ENCODE assay signal across 22 cellular contexts in genomic region chr3:5056005-5056391, GRCh38.
DNase-seq lines count a peak whose midpoint lies in the region; TF ChIP-seq lines count a peak whose summit lies in the region.
"Had no signal": no experiment of that assay in that cellular context is flagged by ENCODE, and none has a peak within 500 bp of the region (broad histone marks: within the 10 kb centered on the region; RNA-seq: fewer than 3 reads in every experiment).

No MANE protein-coding gene starts in this region.

- H3K4me1 ChIP-seq in skeletal muscle tissue (ENCODE audit: control insufficient read depth in 3 of 3, insufficient read depth in 3 of 3, low read length in 3 of 3) = peaks cover 22 to 35% (median 28%) of the 10 kb centered on the region in 3 donors
- H3K4me1 ChIP-seq: HAP-1 had no signal

- H3K27me3 ChIP-seq in BJ (ENCODE audit: control insufficient read depth, insufficient read depth, low read length) (no peaks in the 10 kb centered on the region), skeletal muscle tissue (ENCODE audit: control insufficient read depth in 3 of 3, insufficient read depth in 3 of 3, low read length in 3 of 3) (no peaks in the 10 kb centered on the region)
- H3K27me3 ChIP-seq: adrenal gland, cardiac muscle cell, MG63, SJSA1 had no signal

- H3K9me3 ChIP-seq in skeletal muscle tissue (ENCODE audit: control insufficient read depth in 3 of 3, low read length in 3 of 3) = no peaks in the 10 kb centered on the region
- H3K9me3 ChIP-seq: adrenal gland, HAP-1, MG63, SJSA1 had no signal

- TF ChIP-seq CTCF in BJ (IDR thresholded peaks at IDR 0.05; ENCODE audit: insufficient read depth, low read depth, low read length) (no peak), fibroblast of villous mesenchyme (IDR thresholded peaks at IDR 0.05; ENCODE audit: insufficient read depth, low read depth, low read length) (no peak)

- H3K9ac ChIP-seq in skeletal muscle tissue (ENCODE audit: low read depth in 1 of 3, low read length in 3 of 3) = no peak overlapping the region

- H3K27ac ChIP-seq in skeletal muscle tissue (ENCODE audit: low read depth, low read length) = peak overlapping the region; percentile 74
- H3K27ac ChIP-seq: adrenal gland, cardiac muscle cell, SJSA1 had no signal

- H3K36me3 ChIP-seq in BJ (ENCODE audit: control insufficient read depth, insufficient read depth, low read length) (no peaks in the 10 kb centered on the region), skeletal muscle tissue (ENCODE audit: control insufficient read depth in 3 of 3, insufficient read depth in 3 of 3, low read length in 3 of 3) (no peaks in the 10 kb centered on the region)
- H3K36me3 ChIP-seq: adrenal gland, cardiac muscle cell, HAP-1, MG63, SJSA1 had no signal

- CTCF ChIA-PET in BJ (lab: Yijun Ruan, JAX) (interaction anchor here (1.4 to 10.8 kb wide), 2 partner anchors 335 to 342 kb away, joined by 3 to 178 read pairs; no protein-coding TSS in a partner anchor), HEK293T (lab: Yijun Ruan, JAX) (interaction anchor here (0.6 to 1.5 kb wide), 2 partner anchors 77 to 335 kb away, joined by 3 to 5 read pairs; no protein-coding TSS in a partner anchor)

- POLR2A ChIA-PET in BJ (lab: Charles Lee) = no interaction called here
- POLR2A ChIA-PET in HEK293T (lab: Yijun Ruan, JAX) = no interaction called here

- H3K4me3 ChIP-seq in BJ (ENCODE audit: low read depth, low read length) (no peak overlapping the region), fibroblast of villous mesenchyme (ENCODE audit: low read depth, low read length) (no peak overlapping the region), skeletal muscle tissue (ENCODE audit: low read length in 3 of 3) (no peak overlapping the region)
- H3K4me3 ChIP-seq: adrenal gland, cardiac muscle cell, HAP-1, MG63, SJSA1 had no signal

- DNase-seq in BJ (ENCODE audit: low read depth) (peak; percentile 9), LHCN-M2 (ENCODE audit: low read depth) (peak; percentile 29), fibroblast of villous mesenchyme (ENCODE audit: low read depth) (peak; percentile 19), NCI-H524 treated with DMSO at 0.1 percent for 48 hours (lab: John Stamatoyannopoulos, UW) (no peak), HEK293T (ENCODE audit: extremely low spot score) (no peak), NCI-H1092 treated with DMSO at 0.1 percent for 48 hours (lab: John Stamatoyannopoulos, UW) (no peak)
- DNase-seq: activated gamma-delta T cell; CD8-positive, alpha-beta memory T cell; DMS153; foreskin fibroblast; immature natural killer cell; MG63; NCI-H1436 treated with DMSO at 0.1 percent for 48 hours; NCI-H2171; NCI-H526; stimulated activated CD4-positive, alpha-beta T cell treated with anti-CD3 and anti-CD28 coated beads, Interleukin-12 subunit alpha, Interleukin-12 subunit beta, amount 100 ng/mL, for 4 hours; T-helper 17 cell had no signal

TF ChIP-seq in HEK293T, 16 proteins besides CTCF, POLR2A, EP300 and RAD21:
- no peak for TF ChIP-seq CTBP1 (IDR thresholded peaks at IDR 0.05; ENCODE audit: borderline replicate concordance)
- TF ChIP-seq TARDBP (IDR thresholded peaks at IDR 0.05) = no peak
- TF ChIP-seq FOXM1 (IDR thresholded peaks at IDR 0.05; ENCODE audit: borderline replicate concordance) = no peak
- TF ChIP-seq PKNOX1 (IDR thresholded peaks at IDR 0.05) = no peak
- TF ChIP-seq FOXK2 (IDR thresholded peaks at IDR 0.05) = no peak
- TF ChIP-seq BHLHE40 (IDR thresholded peaks at IDR 0.05; ENCODE audit: borderline replicate concordance) = no peak
- TF ChIP-seq ZNF384 (IDR thresholded peaks at IDR 0.05) = no peak
- no peak for TF ChIP-seq L3MBTL2 (conservative IDR thresholded peaks at IDR 0.05)
- TF ChIP-seq ELF4 (IDR thresholded peaks at IDR 0.05) = no peak
- TF ChIP-seq ARNT (IDR thresholded peaks at IDR 0.05) = no peak
- TF ChIP-seq FOXA1 (IDR thresholded peaks at IDR 0.05) = no peak
- TF ChIP-seq LEF1 (IDR thresholded peaks at IDR 0.05; ENCODE audit: borderline replicate concordance) = no peak
- TF ChIP-seq HDGF (IDR thresholded peaks at IDR 0.05; ENCODE audit: borderline replicate concordance) = no peak

Comparison
In these comparisons a context has a peak if more than half of its experiments do, and no peak if none do; other contexts are left out.
1. DNase-seq: peak in BJ (single experiment), LHCN-M2 (single experiment) and fibroblast of villous mesenchyme (single experiment); none in NCI-H524 treated with DMSO at 0.1 percent for 48 hours (single experiment), HEK293T (single experiment) and NCI-H1092 treated with DMSO at 0.1 percent for 48 hours (single experiment).